2 cellular contexts compared by ENCODE assay signal in genomic region chr7:103439661-103440060, GRCh38.
TF ChIP-seq lines count a peak whose summit lies in the region.

No MANE protein-coding gene starts in this region.

TF ChIP-seq in HEK293, 187 proteins besides CTCF, POLR2A, EP300 and RAD21:
- TF ChIP-seq PBX3 (CRISPR knock-in tag; IDR thresholded peaks at IDR 0.05), result no peak
- peak; percentile 66 for TF ChIP-seq ZNF623 (tag by site-specific recombination; IDR thresholded peaks at IDR 0.05)

TF ChIP-seq in K562, 482 proteins besides CTCF, POLR2A, EP300 and RAD21:
- TF ChIP-seq RBM25 (IDR thresholded peaks at IDR 0.05; ENCODE audit: low read depth, low read length, severe bottlenecking), result peak; percentile 74
- TF ChIP-seq KHSRP (IDR thresholded peaks at IDR 0.05), result no peak
